In genomic region chr11:119085523-119085878, GRCh38 we compare ENCODE assay signal across 8 cellular contexts. TPM values are rescaled to one million over a fixed set of nuclear protein-coding genes. Genes with fewer than 3 reads are reported as not detected.
A peak's percentile ranks its signal among the peaks of the same experiment; 100 is the strongest.
DNase-seq lines count a peak whose midpoint lies in the region; ATAC-seq and TF ChIP-seq lines count a peak whose summit lies in the region.

No MANE protein-coding gene starts in this region.

- DNase-seq in D341Med (ENCODE audit: low spot score) = peak; percentile 37
- no peak for DNase-seq in WTC11 (ENCODE audit: low spot score)
- no peak for DNase-seq in esophagus muscularis mucosa (ENCODE audit: extremely low spot score)
- no peak for DNase-seq in prostate gland (ENCODE audit: low spot score)
- DNase-seq in NCI-H1930 (lab: John Stamatoyannopoulos, UW) = no peak
- no peak for DNase-seq in SHP77 treated with DMSO at 0.1 percent for 48 hours (lab: John Stamatoyannopoulos, UW)
- no peak for DNase-seq in NCI-H510A treated with DMSO at 0.1 percent for 48 hours (lab: John Stamatoyannopoulos, UW)

- H3K36me3 ChIP-seq in esophagus muscularis mucosa (peaks cover 16 to 31% (median 23%) of the 10 kb centered on the region in 4 donors), prostate gland (peaks cover 0 to 5% of the 10 kb centered on the region in 2 donors)

- TF ChIP-seq EP300 in esophagus muscularis mucosa (IDR thresholded peaks at IDR 0.05) = no peak

- H3K9me3 ChIP-seq in esophagus muscularis mucosa (no peaks in the 10 kb centered on the region), prostate gland (no peaks in the 10 kb centered on the region)

- H3K27ac ChIP-seq in esophagus muscularis mucosa (replicated peaks in 1 of 4) (peak overlapping the region; percentile 95 to 96 (median 96)), prostate gland (peak overlapping the region; percentile 70 to 75)

- CTCF ChIA-PET in WTC11 (lab: Charles Lee) = interaction anchor here (0.6 to 2.0 kb wide), 7 partner anchors 15 to 253 kb away, joined by 3 to 16 read pairs (median 5); partner anchors contain the start of genes CBL, DPAGT1 and VPS11

- ATAC-seq in HG02623 (IDR thresholded peaks at IDR 0.05; ENCODE audit: unreplicated experiment) (peak; percentile 14), WTC11 (no peak)

- POLR2A ChIA-PET in WTC11 (lab: Charles Lee) = interaction anchor here (0.6 to 2.5 kb wide), 11 partner anchors 7 to 235 kb away, joined by 3 to 19 read pairs (median 7); partner anchors contain the start of genes C2CD2L, DPAGT1, RPS25 and TRAPPC4

- WGBS in esophagus muscularis mucosa = 14% methylated on average over 4 of the region's 10 CpGs
- 2% methylated on average over 10 of the region's 10 CpGs for WGBS in prostate gland

- peaks cover 11% of the 10 kb centered on the region for H3K36me3 Mint-ChIP-seq in WTC11

- H3K4me3 ChIP-seq in esophagus muscularis mucosa (peak overlapping the region; percentile 82 to 97 (median 85)), prostate gland (peak overlapping the region; percentile 57 to 65)

- peak overlapping the region; percentile 98 for H3K4me3 Mint-ChIP-seq in WTC11

- H3K27me3 ChIP-seq in esophagus muscularis mucosa (no peaks in the 10 kb centered on the region), prostate gland (replicated peaks; ENCODE audit: insufficient read depth) (no peaks in the 10 kb centered on the region)

- TF ChIP-seq CTCF in WTC11 (IDR thresholded peaks at IDR 0.05) = no peak
- no peak for TF ChIP-seq CTCF in esophagus muscularis mucosa (IDR thresholded peaks at IDR 0.05)
- no peak for TF ChIP-seq CTCF in prostate gland (IDR thresholded peaks at IDR 0.05)

- no peaks in the 10 kb centered on the region for H3K27me3 Mint-ChIP-seq in WTC11 (ENCODE audit: low read depth)

- H3K4me1 ChIP-seq in esophagus muscularis mucosa = peaks cover 15 to 21% (median 17%) of the 10 kb centered on the region in 4 donors
- peaks cover 4% of the 10 kb centered on the region for H3K4me1 ChIP-seq in prostate gland (replicated peaks)

- peak overlapping the region; percentile 98 for H3K27ac Mint-ChIP-seq in WTC11

- TF ChIP-seq POLR2A in esophagus muscularis mucosa (IDR thresholded peaks at IDR 0.05; ENCODE audit: low read depth) = no peak
- TF ChIP-seq POLR2A in prostate gland (IDR thresholded peaks at IDR 0.05) = no peak

- intact Hi-C loops in esophagus muscularis mucosa (cut with DNase I) (no loop called here), prostate gland (cut with DNase I) (no loop called here)

- no peaks in the 10 kb centered on the region for H3K9me3 Mint-ChIP-seq in WTC11

- peaks cover 3% of the 10 kb centered on the region; the same call in 1 of the 2 replicates for H3K4me1 Mint-ChIP-seq in WTC11

TF ChIP-seq in WTC11, 78 proteins besides CTCF, POLR2A, EP300 and RAD21:
- TF ChIP-seq TEAD1 (CRISPR knock-in tag; IDR thresholded peaks at IDR 0.05) = no peak
- TF ChIP-seq ZNF317 (CRISPR knock-in tag; IDR thresholded peaks at IDR 0.05; ENCODE audit: borderline replicate concordance, low read depth) = no peak
- TF ChIP-seq IRF1 (CRISPR knock-in tag; IDR thresholded peaks at IDR 0.05) = no peak
- TF ChIP-seq CDX4 (CRISPR knock-in tag; IDR thresholded peaks at IDR 0.05; ENCODE audit: borderline replicate concordance) = no peak
- TF ChIP-seq GRHL2 (CRISPR knock-in tag; IDR thresholded peaks at IDR 0.05; ENCODE audit: insufficient replicate concordance, severe bottlenecking) = no peak
- no peak for TF ChIP-seq FOXP4 (CRISPR knock-in tag; IDR thresholded peaks at IDR 0.05)
- no peak for TF ChIP-seq MAX (CRISPR knock-in tag; IDR thresholded peaks at IDR 0.05)
- no peak for TF ChIP-seq SOX15 (CRISPR knock-in tag; IDR thresholded peaks at IDR 0.05)
- TF ChIP-seq ATF2 (CRISPR knock-in tag; IDR thresholded peaks at IDR 0.05; ENCODE audit: borderline replicate concordance, low read depth) = no peak
- TF ChIP-seq ZNF281 (CRISPR knock-in tag; IDR thresholded peaks at IDR 0.05) = no peak

RNA-seq across cellular contexts. Expression of gene HMBS, which starts 0.8 kb away (rescaled TPM):
- total RNA-seq in WTC11 (2021) (55.4 to 64.4 TPM (median 62.3 TPM) in 3 replicates), esophagus muscularis mucosa (1 to 10 TPM; 3.1 to 7.8 (median 6.1) TPM), prostate gland (10 to 100 TPM in 1 of 2 donors, 1 to 10 TPM in 1; 9.2 to 14.3 TPM)

RNA-seq across cellular contexts. Expression of gene DPAGT1, which starts 16.2 kb away (rescaled TPM):
- total RNA-seq in WTC11 (2021) (59.6 to 64.6 TPM (median 63.5 TPM) in 3 replicates), esophagus muscularis mucosa (10 to 100 TPM; 14.2 to 28.7 (median 19.9) TPM), prostate gland (10 to 100 TPM; 39.6 to 49.6 TPM)

RNA-seq across cellular contexts. Expression of gene VPS11, which starts 17.9 kb away (rescaled TPM):
- total RNA-seq in WTC11 (2021) (17.2 to 20.2 TPM (median 18.4 TPM) in 3 replicates), esophagus muscularis mucosa (10 to 100 TPM; 27.4 to 40.2 (median 32.4) TPM), prostate gland (10 to 100 TPM; 41.1 to 49.1 TPM)

RNA-seq across cellular contexts. Expression of gene C2CD2L, which starts 21.6 kb away (rescaled TPM):
- total RNA-seq in WTC11 (2021) (3.4 to 6.4 TPM (median 4.4 TPM) in 3 replicates), esophagus muscularis mucosa (10 to 100 TPM in 2 of 4 donors, 1 to 10 TPM in 2; 7.5 to 15.2 (median 9.4) TPM), prostate gland (1 to 10 TPM; 5.1 to 9.0 TPM)

RNA-seq across cellular contexts. Expression of gene HYOU1, which starts 28.5 kb away (rescaled TPM):
- total RNA-seq in WTC11 (2021) (212 to 276 TPM (median 218 TPM) in 3 replicates), esophagus muscularis mucosa (10 to 100 TPM; 36.1 to 57.5 (median 52.7) TPM), prostate gland (100 to 1,000 TPM; 115 to 149 TPM)
